1 cellular context compared by ENCODE assay signal in genomic region chr9:128393971-128394370, GRCh38.
A peak's percentile ranks its signal among the peaks of the same experiment; 100 is the strongest.
TF ChIP-seq lines count a peak whose summit lies in the region.

No MANE protein-coding gene starts in this region.

TF ChIP-seq in GM23338, 12 proteins besides CTCF, POLR2A, EP300 and RAD21 (continued from another document):
- TF ChIP-seq REST (IDR thresholded peaks at IDR 0.05; ENCODE audit: unreplicated experiment): peak; percentile 49
